Comparison of ENCODE assay signal across 10 cellular contexts in the genomic region with DNA sequence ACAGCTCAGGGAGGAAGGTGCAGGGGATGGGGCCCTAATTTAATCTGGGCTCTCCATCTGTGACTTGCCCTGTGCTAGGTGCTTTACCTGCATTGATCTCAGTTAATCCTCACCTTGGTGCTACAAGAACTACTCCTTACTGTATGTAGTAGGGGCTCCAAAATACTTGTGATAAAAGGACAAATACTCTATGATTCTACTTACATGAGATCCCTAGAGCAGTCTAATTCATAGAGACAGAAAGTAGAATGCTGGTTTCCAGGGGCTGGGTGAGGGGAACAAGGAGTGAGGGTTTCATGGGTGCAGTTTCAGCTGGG.
"Had no signal": no experiment of that assay in that cellular context is flagged by ENCODE, and none has a peak within 500 bp of the region (broad histone marks: within the 10 kb centered on the region; RNA-seq: fewer than 3 reads in every experiment).

No MANE protein-coding gene starts in this region.

- H3K4me3 Mint-ChIP-seq: activated naive CD8-positive, alpha-beta T cell; effector memory CD8-positive, alpha-beta T cell had no signal

- ATAC-seq: effector memory CD8-positive, alpha-beta T cell had no signal

- DNase-seq: activated CD4-positive, alpha-beta T cell treated with anti-CD3 and anti-CD28 coated beads for 1 hour; activated T-cell treated with anti-CD3 and anti-CD28 coated beads for 4 hours; effector memory CD8-positive, alpha-beta T cell; stimulated activated naive CD4-positive, alpha-beta T cell treated with Interleukin-2 at 50 U/mL for 16 hours had no signal

- H3K9me3 Mint-ChIP-seq: effector memory CD8-positive, alpha-beta T cell had no signal

- H3K36me3 Mint-ChIP-seq: activated naive CD8-positive, alpha-beta T cell; naive thymus-derived CD4-positive, alpha-beta T cell had no signal

- H3K27me3 ChIP-seq: uterus had no signal

- H3K27ac ChIP-seq: neutrophil, uterus, VCaP had no signal

- H3K36me3 ChIP-seq: neutrophil, tibial nerve, uterus had no signal

- H3K4me3 ChIP-seq: uterus had no signal

- H3K9me3 ChIP-seq: neutrophil, uterus had no signal

- H3K4me1 ChIP-seq: uterus had no signal

- H3K27ac Mint-ChIP-seq: activated naive CD8-positive, alpha-beta T cell; effector memory CD8-positive, alpha-beta T cell; naive thymus-derived CD4-positive, alpha-beta T cell had no signal
